Comparison of ENCODE assay signal across 9 cellular contexts in the genomic region with DNA sequence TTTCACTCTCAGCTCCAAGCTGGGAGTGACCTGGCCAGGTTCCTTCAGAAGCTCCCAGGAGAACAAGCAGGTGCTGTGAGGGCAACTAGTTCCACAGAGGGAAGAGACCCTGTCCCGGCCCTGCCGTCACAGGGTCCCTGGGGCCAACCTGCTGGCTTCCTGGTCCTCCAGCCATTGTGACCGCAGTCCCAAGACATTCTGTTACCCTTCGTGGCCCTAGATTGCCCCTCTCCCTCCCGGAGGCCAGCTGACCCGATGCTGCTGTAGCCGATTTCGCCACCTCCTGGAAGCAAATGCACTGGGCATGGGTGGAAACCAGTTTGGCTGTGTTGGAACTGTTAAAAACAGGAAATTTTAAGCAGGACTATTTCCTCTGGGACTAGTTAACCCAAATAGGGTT. TPM values are rescaled to one million over a fixed set of nuclear protein-coding genes. Genes with fewer than 3 reads are reported as not detected.
DNase-seq lines count a peak whose midpoint lies in the region; ATAC-seq and TF ChIP-seq lines count a peak whose summit lies in the region.
"Had no signal": no experiment of that assay in that cellular context is flagged by ENCODE, and none has a peak within 500 bp of the region (broad histone marks: within the 10 kb centered on the region; RNA-seq: fewer than 3 reads in every experiment).

No MANE protein-coding gene starts in this region.

- peaks cover 14% of the 10 kb centered on the region for H3K36me3 Mint-ChIP-seq in activated CD4-positive, alpha-beta T cell treated with anti-CD3 and anti-CD28 coated beads, Interleukin-2, amount 10 ng/mL, durations not matched to agents 7 days and 5 days (ENCODE audit: low read depth)
- H3K36me3 Mint-ChIP-seq: WTC11 had no signal

- H3K27me3 ChIP-seq in tibial artery = no peaks in the 10 kb centered on the region

- H3K4me3 Mint-ChIP-seq in activated CD4-positive, alpha-beta T cell treated with anti-CD3 and anti-CD28 coated beads, Interleukin-2, amount 10 ng/mL, durations not matched to agents 7 days and 5 days = peak overlapping the region; percentile 23
- H3K4me3 Mint-ChIP-seq: WTC11 had no signal

- POLR2A ChIA-PET in activated CD4-positive, alpha-beta T cell treated with anti-CD3 and anti-CD28 coated beads, Interleukin-2, amount 10 ng/mL, durations not matched to agents 7 days and 5 days (lab: Charles Lee) = no interaction called here

- intact Hi-C loops in tibial artery (cut with DNase I; ENCODE audit: low total_unique reads) = loop anchor here (5.0 kb wide), 1 partner anchor 55 kb away; the partner anchor contains the start of gene EPAS1

- no peaks in the 10 kb centered on the region for H3K9me3 Mint-ChIP-seq in activated CD4-positive, alpha-beta T cell treated with anti-CD3 and anti-CD28 coated beads, Interleukin-2, amount 10 ng/mL, durations not matched to agents 7 days and 5 days
- H3K9me3 Mint-ChIP-seq: WTC11 had no signal

- H3K27ac Mint-ChIP-seq in activated CD4-positive, alpha-beta T cell treated with anti-CD3 and anti-CD28 coated beads, Interleukin-2, amount 10 ng/mL, durations not matched to agents 7 days and 5 days = peak overlapping the region; percentile 95

- H3K36me3 ChIP-seq in tibial artery = peaks cover 26 to 84% (median 71%) of the 10 kb centered on the region in 3 donors

- peak; percentile 46 for ATAC-seq in left lobe of liver
- ATAC-seq: WTC11 had no signal

- H3K4me1 Mint-ChIP-seq in activated CD4-positive, alpha-beta T cell treated with anti-CD3 and anti-CD28 coated beads, Interleukin-2, amount 10 ng/mL, durations not matched to agents 7 days and 5 days = peaks cover 94% of the 10 kb centered on the region

- peak; percentile 32 for TF ChIP-seq CTCF in choroid plexus epithelial cell (conservative IDR thresholded peaks at IDR 0.05; ENCODE audit: low read depth, low read length)
- peak; percentile 41 to 42 for TF ChIP-seq CTCF in tibial artery (IDR thresholded peaks at IDR 0.05)

- peaks cover 0 to 57% (median 25%) of the 10 kb centered on the region in 4 donors for H3K4me1 ChIP-seq in tibial artery

- H3K27ac ChIP-seq in tibial artery = peak overlapping the region; percentile 3 to 37

- H3K9me3 ChIP-seq in tibial artery = no peaks in the 10 kb centered on the region

- no peak overlapping the region for H3K4me3 ChIP-seq in choroid plexus epithelial cell (ENCODE audit: low read depth, low read length)
- no peak overlapping the region for H3K4me3 ChIP-seq in tibial artery

- no peaks in the 10 kb centered on the region for H3K27me3 Mint-ChIP-seq in activated CD4-positive, alpha-beta T cell treated with anti-CD3 and anti-CD28 coated beads, Interleukin-2, amount 10 ng/mL, durations not matched to agents 7 days and 5 days

- no peak for DNase-seq in activated CD4-positive, alpha-beta T cell treated with anti-CD3 and anti-CD28 coated beads, Interleukin-2, amount 10 ng/mL, durations not matched to agents 7 days and 5 days
- no peak for DNase-seq in activated CD4-positive, alpha-beta T cell treated with anti-CD3 and anti-CD28 coated beads for 4 hours
- DNase-seq in choroid plexus epithelial cell (ENCODE audit: low read depth) (no peak), left lobe of liver (ENCODE audit: low spot score) (no peak), tibial artery (no peak), mesenteric fat pad (ENCODE audit: low spot score) (no peak), AG08396 (ENCODE audit: low spot score) (no peak), HuH-7 (ENCODE audit: low spot score) (no peak)

- CTCF ChIA-PET in activated CD4-positive, alpha-beta T cell treated with anti-CD3 and anti-CD28 coated beads, Interleukin-2, amount 10 ng/mL, durations not matched to agents 7 days and 5 days (lab: Charles Lee) = interaction anchor here (0.6 kb wide), 1 partner anchor 28 kb away, joined by 4 read pairs; no protein-coding TSS in a partner anchor

RNA-seq across cellular contexts. Expression of gene EPAS1, which starts 55.4 kb away (rescaled TPM):
- 1 to 10 TPM; 6.9 to 7.9 TPM for total RNA-seq in activated CD4-positive, alpha-beta T cell treated with anti-CD3 and anti-CD28 coated beads, Interleukin-2, amount 10 ng/mL, durations not matched to agents 7 days and 5 days
- total RNA-seq in left lobe of liver = 127 TPM
- total RNA-seq in mesenteric fat pad = 717 TPM

Comparison
In these comparisons a context has a peak if more than half of its experiments do, and no peak if none do; other contexts are left out.
1. RNA of gene EPAS1, which starts 55.4 kb away (total RNA-seq): 717 TPM in mesenteric fat pad (single experiment) and 127 TPM in left lobe of liver (single experiment); 6.9 to 7.9 TPM in activated CD4-positive, alpha-beta T cell treated with anti-CD3 and anti-CD28 coated beads, Interleukin-2, amount 10 ng/mL, durations not matched to agents 7 days and 5 days; every median in the first group is over 10 times any median in the second.